In the genomic region with DNA sequence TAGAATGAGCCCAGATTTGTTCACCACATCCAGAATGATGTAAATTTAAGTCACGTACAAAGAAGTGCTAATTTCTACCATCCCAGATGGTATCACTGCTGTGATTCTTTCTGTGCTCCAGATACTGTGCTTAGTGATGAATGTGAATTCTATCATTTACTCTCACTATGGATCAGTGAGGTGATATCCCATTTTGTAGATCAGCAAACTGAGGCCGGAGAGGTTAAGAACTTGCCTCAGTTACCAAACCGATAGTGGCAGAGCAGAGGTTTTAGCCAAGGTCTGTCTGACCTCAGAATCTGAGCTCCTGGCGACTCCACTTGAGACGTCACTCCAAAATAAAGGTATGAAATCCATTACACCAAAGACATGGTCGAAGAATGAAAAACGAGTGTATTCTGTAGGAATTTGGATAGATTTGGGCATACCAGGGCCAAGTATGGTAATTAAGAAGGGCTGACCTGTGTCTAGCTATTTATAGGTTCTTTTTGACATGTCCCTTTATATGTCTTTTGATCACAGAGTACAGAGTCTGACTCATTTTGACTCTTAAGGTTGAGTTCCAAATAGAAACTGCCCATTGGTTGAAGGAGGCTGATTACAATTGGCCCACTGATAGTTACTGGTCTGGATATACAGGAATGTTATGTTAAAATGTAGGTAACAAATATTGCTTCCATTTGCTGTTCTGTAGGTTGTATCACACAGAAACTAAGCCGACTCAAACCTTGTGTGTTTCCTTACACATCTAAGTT, we compare ENCODE assay signal across 3 cellular contexts.
TF ChIP-seq lines count a peak whose summit lies in the region.

No MANE protein-coding gene starts in this region.

TF ChIP-seq in SK-N-SH treated with all-trans-retinoic acid at 6 μM for 48 hours, 23 proteins besides CTCF, POLR2A, EP300 and RAD21:
- TF ChIP-seq, protein P1, sequence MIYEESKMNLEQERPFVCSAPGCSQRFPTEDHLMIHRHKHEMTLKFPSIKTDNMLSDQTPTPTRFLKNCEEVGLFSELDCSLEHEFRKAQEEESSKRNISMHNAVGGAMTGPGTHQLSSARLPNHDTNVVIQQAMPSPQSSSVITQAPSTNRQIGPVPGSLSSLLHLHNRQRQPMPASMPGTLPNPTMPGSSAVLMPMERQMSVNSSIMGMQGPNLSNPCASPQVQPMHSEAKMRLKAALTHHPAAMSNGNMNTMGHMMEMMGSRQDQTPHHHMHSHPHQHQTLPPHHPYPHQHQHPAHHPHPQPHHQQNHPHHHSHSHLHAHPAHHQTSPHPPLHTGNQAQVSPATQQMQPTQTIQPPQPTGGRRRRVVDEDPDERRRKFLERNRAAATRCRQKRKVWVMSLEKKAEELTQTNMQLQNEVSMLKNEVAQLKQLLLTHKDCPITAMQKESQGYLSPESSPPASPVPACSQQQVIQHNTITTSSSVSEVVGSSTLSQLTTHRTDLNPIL (CRISPR knock-in tag; IDR thresholded peaks at IDR 0.05; ENCODE audit: low read depth) = no peak
- no peak for TF ChIP-seq GLIS3 (CRISPR knock-in tag; IDR thresholded peaks at IDR 0.05)
- no peak for TF ChIP-seq ESRRG (CRISPR knock-in tag; IDR thresholded peaks at IDR 0.05)
- no peak for TF ChIP-seq ZC3H10 (CRISPR knock-in tag; IDR thresholded peaks at IDR 0.05)
- no peak for TF ChIP-seq ARNTL (CRISPR knock-in tag; IDR thresholded peaks at IDR 0.05; ENCODE audit: borderline replicate concordance, low read depth)
- no peak for TF ChIP-seq RARB (CRISPR knock-in tag; IDR thresholded peaks at IDR 0.05)

TF ChIP-seq in SK-N-SH, 30 proteins besides CTCF, POLR2A, EP300 and RAD21 (continued from another document):
- TF ChIP-seq, protein P2, sequence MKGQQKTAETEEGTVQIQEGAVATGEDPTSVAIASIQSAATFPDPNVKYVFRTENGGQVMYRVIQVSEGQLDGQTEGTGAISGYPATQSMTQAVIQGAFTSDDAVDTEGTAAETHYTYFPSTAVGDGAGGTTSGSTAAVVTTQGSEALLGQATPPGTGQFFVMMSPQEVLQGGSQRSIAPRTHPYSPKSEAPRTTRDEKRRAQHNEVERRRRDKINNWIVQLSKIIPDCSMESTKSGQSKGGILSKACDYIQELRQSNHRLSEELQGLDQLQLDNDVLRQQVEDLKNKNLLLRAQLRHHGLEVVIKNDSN (IDR thresholded peaks at IDR 0.05; ENCODE audit: borderline replicate concordance, low read depth) = no peak
- TF ChIP-seq TEAD4 (IDR thresholded peaks at IDR 0.05; ENCODE audit: borderline replicate concordance, insufficient read depth) = no peak
- TF ChIP-seq, protein P3, sequence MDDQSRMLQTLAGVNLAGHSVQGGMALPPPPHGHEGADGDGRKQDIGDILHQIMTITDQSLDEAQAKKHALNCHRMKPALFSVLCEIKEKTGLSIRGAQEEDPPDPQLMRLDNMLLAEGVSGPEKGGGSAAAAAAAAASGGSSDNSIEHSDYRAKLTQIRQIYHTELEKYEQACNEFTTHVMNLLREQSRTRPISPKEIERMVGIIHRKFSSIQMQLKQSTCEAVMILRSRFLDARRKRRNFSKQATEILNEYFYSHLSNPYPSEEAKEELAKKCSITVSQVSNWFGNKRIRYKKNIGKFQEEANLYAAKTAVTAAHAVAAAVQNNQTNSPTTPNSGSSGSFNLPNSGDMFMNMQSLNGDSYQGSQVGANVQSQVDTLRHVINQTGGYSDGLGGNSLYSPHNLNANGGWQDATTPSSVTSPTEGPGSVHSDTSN (IDR thresholded peaks at IDR 0.05) = no peak
- TF ChIP-seq TAF1 (IDR thresholded peaks at IDR 0.05; ENCODE audit: borderline replicate concordance, low read depth, low read length) = no peak
- TF ChIP-seq GABPA (IDR thresholded peaks at IDR 0.05; ENCODE audit: low read depth) = no peak
- TF ChIP-seq ELF1 (IDR thresholded peaks at IDR 0.05) = no peak
- no peak for TF ChIP-seq RCOR1 (IDR thresholded peaks at IDR 0.05; ENCODE audit: low read length)
- no peak for TF ChIP-seq FOXJ3 (CRISPR knock-in tag; IDR thresholded peaks at IDR 0.05)
- TF ChIP-seq SMC3 (IDR thresholded peaks at IDR 0.05; ENCODE audit: low read depth, low read length) = no peak
- no peak for TF ChIP-seq MEF2A (IDR thresholded peaks at IDR 0.05; ENCODE audit: borderline replicate concordance, low read depth)
- TF ChIP-seq RXRA (IDR thresholded peaks at IDR 0.05; ENCODE audit: borderline replicate concordance, low read depth) = no peak
- TF ChIP-seq RFX5 (IDR thresholded peaks at IDR 0.05; ENCODE audit: low read length) = no peak
- no peak for TF ChIP-seq GATA2 (CRISPR knock-in tag; IDR thresholded peaks at IDR 0.05)
- TF ChIP-seq FOSL2 (IDR thresholded peaks at IDR 0.05; ENCODE audit: borderline replicate concordance, low read depth) = no peak
- no peak for TF ChIP-seq TCF12 (IDR thresholded peaks at IDR 0.05)
- no peak for TF ChIP-seq MAX (IDR thresholded peaks at IDR 0.05; ENCODE audit: low read depth)
- no peak for TF ChIP-seq CHD2 (IDR thresholded peaks at IDR 0.05; ENCODE audit: low read length, partially characterized antibody)
- TF ChIP-seq JUND (IDR thresholded peaks at IDR 0.05) = no peak

TF ChIP-seq in GM23338, 12 proteins besides CTCF, POLR2A, EP300 and RAD21:
- TF ChIP-seq, protein P4, sequence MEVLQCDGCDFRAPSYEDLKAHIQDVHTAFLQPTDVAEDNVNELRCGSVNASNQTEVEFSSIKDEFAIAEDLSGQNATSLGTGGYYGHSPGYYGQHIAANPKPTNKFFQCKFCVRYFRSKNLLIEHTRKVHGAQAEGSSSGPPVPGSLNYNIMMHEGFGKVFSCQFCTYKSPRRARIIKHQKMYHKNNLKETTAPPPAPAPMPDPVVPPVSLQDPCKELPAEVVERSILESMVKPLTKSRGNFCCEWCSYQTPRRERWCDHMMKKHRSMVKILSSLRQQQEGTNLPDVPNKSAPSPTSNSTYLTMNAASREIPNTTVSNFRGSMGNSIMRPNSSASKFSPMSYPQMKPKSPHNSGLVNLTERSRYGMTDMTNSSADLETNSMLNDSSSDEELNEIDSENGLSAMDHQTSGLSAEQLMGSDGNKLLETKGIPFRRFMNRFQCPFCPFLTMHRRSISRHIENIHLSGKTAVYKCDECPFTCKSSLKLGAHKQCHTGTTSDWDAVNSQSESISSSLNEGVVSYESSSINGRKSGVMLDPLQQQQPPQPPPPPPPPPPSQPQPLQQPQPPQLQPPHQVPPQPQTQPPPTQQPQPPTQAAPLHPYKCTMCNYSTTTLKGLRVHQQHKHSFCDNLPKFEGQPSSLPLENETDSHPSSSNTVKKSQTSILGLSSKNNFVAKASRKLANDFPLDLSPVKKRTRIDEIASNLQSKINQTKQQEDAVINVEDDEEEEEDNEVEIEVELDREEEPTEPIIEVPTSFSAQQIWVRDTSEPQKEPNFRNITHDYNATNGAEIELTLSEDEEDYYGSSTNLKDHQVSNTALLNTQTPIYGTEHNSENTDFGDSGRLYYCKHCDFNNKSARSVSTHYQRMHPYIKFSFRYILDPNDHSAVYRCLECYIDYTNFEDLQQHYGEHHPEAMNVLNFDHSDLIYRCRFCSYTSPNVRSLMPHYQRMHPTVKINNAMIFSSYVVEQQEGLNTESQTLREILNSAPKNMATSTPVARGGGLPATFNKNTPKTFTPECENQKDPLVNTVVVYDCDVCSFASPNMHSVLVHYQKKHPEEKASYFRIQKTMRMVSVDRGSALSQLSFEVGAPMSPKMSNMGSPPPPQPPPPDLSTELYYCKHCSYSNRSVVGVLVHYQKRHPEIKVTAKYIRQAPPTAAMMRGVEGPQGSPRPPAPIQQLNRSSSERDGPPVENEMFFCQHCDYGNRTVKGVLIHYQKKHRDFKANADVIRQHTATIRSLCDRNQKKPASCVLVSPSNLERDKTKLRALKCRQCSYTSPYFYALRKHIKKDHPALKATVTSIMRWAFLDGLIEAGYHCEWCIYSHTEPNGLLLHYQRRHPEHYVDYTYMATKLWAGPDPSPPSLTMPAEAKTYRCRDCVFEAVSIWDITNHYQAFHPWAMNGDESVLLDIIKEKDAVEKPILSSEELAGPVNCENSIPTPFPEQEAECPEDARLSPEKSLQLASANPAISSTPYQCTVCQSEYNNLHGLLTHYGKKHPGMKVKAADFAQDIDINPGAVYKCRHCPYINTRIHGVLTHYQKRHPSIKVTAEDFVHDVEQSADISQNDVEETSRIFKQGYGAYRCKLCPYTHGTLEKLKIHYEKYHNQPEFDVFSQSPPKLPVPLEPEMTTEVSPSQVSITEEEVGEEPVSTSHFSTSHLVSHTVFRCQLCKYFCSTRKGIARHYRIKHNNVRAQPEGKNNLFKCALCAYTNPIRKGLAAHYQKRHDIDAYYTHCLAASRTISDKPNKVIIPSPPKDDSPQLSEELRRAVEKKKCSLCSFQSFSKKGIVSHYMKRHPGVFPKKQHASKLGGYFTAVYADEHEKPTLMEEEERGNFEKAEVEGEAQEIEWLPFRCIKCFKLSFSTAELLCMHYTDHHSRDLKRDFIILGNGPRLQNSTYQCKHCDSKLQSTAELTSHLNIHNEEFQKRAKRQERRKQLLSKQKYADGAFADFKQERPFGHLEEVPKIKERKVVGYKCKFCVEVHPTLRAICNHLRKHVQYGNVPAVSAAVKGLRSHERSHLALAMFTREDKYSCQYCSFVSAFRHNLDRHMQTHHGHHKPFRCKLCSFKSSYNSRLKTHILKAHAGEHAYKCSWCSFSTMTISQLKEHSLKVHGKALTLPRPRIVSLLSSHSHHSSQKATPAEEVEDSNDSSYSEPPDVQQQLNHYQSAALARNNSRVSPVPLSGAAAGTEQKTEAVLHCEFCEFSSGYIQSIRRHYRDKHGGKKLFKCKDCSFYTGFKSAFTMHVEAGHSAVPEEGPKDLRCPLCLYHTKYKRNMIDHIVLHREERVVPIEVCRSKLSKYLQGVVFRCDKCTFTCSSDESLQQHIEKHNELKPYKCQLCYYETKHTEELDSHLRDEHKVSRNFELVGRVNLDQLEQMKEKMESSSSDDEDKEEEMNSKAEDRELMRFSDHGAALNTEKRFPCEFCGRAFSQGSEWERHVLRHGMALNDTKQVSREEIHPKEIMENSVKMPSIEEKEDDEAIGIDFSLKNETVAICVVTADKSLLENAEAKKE (CRISPR knock-in tag; IDR thresholded peaks at IDR 0.05) = no peak
- no peak for TF ChIP-seq STAT1 (IDR thresholded peaks at IDR 0.05; ENCODE audit: unreplicated experiment)
